ENCODE assay signal across 8 cellular contexts in genomic region chr3:48446425-48447193, GRCh38. TPM values are rescaled to one million over a fixed set of nuclear protein-coding genes. Genes with fewer than 3 reads are reported as not detected.
A peak's percentile ranks its signal among the peaks of the same experiment; 100 is the strongest.
DNase-seq lines count a peak whose midpoint lies in the region; ATAC-seq and TF ChIP-seq lines count a peak whose summit lies in the region.

ATRIP (plus strand) TSS chr3:48446737; CDS start chr3:48446846, 109 bp downstream.

- H3K36me3 Mint-ChIP-seq in activated CD4-positive, alpha-beta T cell treated with anti-CD3 and anti-CD28 coated beads, Interleukin-2, amount 10 ng/mL, durations not matched to agents 7 days and 5 days (ENCODE audit: low read depth) = peaks cover 39% of the 10 kb centered on the region

- POLR2A ChIA-PET in activated CD4-positive, alpha-beta T cell treated with anti-CD3 and anti-CD28 coated beads, Interleukin-2, amount 10 ng/mL, durations not matched to agents 7 days and 5 days (lab: Charles Lee) = interaction anchor here (0.7 to 1.3 kb wide), 2 partner anchors 10 to 22 kb away, joined by 3 to 4 read pairs; no protein-coding TSS in a partner anchor

- peak within 1 kb of the TSS; percentile 97 for H3K4me3 ChIP-seq in coronary artery

- peak within 1 kb of the TSS; percentile 91 for H3K27ac Mint-ChIP-seq in activated CD4-positive, alpha-beta T cell treated with anti-CD3 and anti-CD28 coated beads, Interleukin-2, amount 10 ng/mL, durations not matched to agents 7 days and 5 days

- H3K27me3 Mint-ChIP-seq in activated CD4-positive, alpha-beta T cell treated with anti-CD3 and anti-CD28 coated beads, Interleukin-2, amount 10 ng/mL, durations not matched to agents 7 days and 5 days = no peaks in the 10 kb centered on the region

- CTCF ChIA-PET in activated CD4-positive, alpha-beta T cell treated with anti-CD3 and anti-CD28 coated beads, Interleukin-2, amount 10 ng/mL, durations not matched to agents 7 days and 5 days (lab: Charles Lee) = interaction anchor here (0.5 to 8.0 kb wide), 13 partner anchors 9 to 338 kb away, joined by 3 to 76 read pairs (median 4); partner anchors contain the start of genes PFKFB4 and PLXNB1

- no peak for TF ChIP-seq CTCF in coronary artery (IDR thresholded peaks at IDR 0.05)

- peaks cover 54% of the 10 kb centered on the region for H3K4me1 Mint-ChIP-seq in activated CD4-positive, alpha-beta T cell treated with anti-CD3 and anti-CD28 coated beads, Interleukin-2, amount 10 ng/mL, durations not matched to agents 7 days and 5 days

- H3K9me3 Mint-ChIP-seq in activated CD4-positive, alpha-beta T cell treated with anti-CD3 and anti-CD28 coated beads, Interleukin-2, amount 10 ng/mL, durations not matched to agents 7 days and 5 days = no peaks in the 10 kb centered on the region

- peak within 1 kb of the TSS; percentile 87 for H3K4me3 Mint-ChIP-seq in activated CD4-positive, alpha-beta T cell treated with anti-CD3 and anti-CD28 coated beads, Interleukin-2, amount 10 ng/mL, durations not matched to agents 7 days and 5 days

- peak within 1 kb of the TSS; percentile 58 to 98 for H3K27ac ChIP-seq in coronary artery

- ATAC-seq in GM19035 (IDR thresholded peaks at IDR 0.05; ENCODE audit: unreplicated experiment) (peak; percentile 86), HG03342 (IDR thresholded peaks at IDR 0.05; ENCODE audit: unreplicated experiment) (peak; percentile 75), left lobe of liver (peak; percentile 99)

- DNase-seq in AG20443 (ENCODE audit: low spot score) (peak; percentile 97), NCI-H69 (lab: John Stamatoyannopoulos, UW) (peak; percentile 91), coronary artery (ENCODE audit: low spot score) (peak; percentile 94), left lobe of liver (ENCODE audit: low spot score) (peak; percentile 91)
- peak; percentile 87 for DNase-seq in activated CD4-positive, alpha-beta T cell treated with anti-CD3 and anti-CD28 coated beads, Interleukin-2, amount 10 ng/mL, durations not matched to agents 7 days and 5 days
- DNase-seq in stimulated activated CD4-positive, alpha-beta T cell treated with anti-CD3 and anti-CD28 coated beads, Interleukin-2, amount 100 ng/mL, for 24 hours = peak; percentile 87 to 92

RNA-seq across cellular contexts. Expression of gene ATRIP, which starts in this region (rescaled TPM):
- total RNA-seq in activated CD4-positive, alpha-beta T cell treated with anti-CD3 and anti-CD28 coated beads, Interleukin-2, amount 10 ng/mL, durations not matched to agents 7 days and 5 days = 10 to 100 TPM; 17.4 to 19.4 TPM
- total RNA-seq in left lobe of liver = 3.3 TPM

Comparison
In these comparisons a context has a peak if more than half of its experiments do, and no peak if none do; other contexts are left out.
1. Peak in every context shown above with its lines: DNase-seq, ATAC-seq, H3K4me3 ChIP-seq and H3K27ac ChIP-seq.